ENCODE assay signal across 18 cellular contexts in the genomic region with DNA sequence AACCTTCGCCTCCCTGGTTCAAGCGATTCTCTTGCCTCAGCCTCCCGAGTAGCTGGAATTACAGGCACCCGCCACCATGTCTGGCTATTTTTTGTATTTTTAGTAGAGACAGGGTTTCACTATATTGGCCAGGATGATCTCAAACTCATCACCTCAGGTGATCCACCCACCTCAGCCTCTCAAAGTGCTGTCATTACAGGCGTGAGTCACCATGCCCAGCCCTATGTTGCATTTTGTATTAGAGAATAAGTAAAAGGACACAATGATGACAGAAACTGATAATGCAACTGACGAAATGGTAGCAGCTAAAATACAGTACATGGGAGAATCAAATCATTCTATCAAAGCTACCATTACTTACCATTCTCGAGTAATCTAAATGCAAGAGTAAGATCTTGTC.
"Had no signal": no experiment of that assay in that cellular context is flagged by ENCODE, and none has a peak within 500 bp of the region (broad histone marks: within the 10 kb centered on the region; RNA-seq: fewer than 3 reads in every experiment).

No MANE protein-coding gene starts in this region.

- H3K27ac Mint-ChIP-seq: activated CD4-positive, alpha-beta T cell treated with anti-CD3 and anti-CD28 coated beads, Interleukin-2, amount 10 ng/mL, durations not matched to agents 24 days and 14 days; activated naive CD8-positive, alpha-beta T cell; activated T-helper 2 cell treated with anti-CD3 and anti-CD28 coated beads, Interferon-gamma antibody, Interleukin-2, Interleukin-4, amounts not matched to agents 10 μg/mL and 5 μg/mL and 100 μg/mL, durations not matched to agents 14 hours and 24 hours and 36 hours; memory B cell; natural killer cell; T-helper 17 cell had no signal

- H3K36me3 Mint-ChIP-seq: activated naive CD8-positive, alpha-beta T cell; memory B cell; natural killer cell had no signal

- DNase-seq: activated CD4-positive, alpha-beta T cell treated with anti-CD3 and anti-CD28 coated beads, Interleukin-2, amount 10 ng/mL, durations not matched to agents 24 days and 14 days; brain microvascular endothelial cell; cortex of kidney; effector CD4-positive, alpha-beta T cell; foreskin melanocyte; kidney glomerular epithelial cell; left ventricle myocardium superior; natural killer cell; retina; SJCRH30; stimulated activated CD4-positive, alpha-beta T cell treated with anti-CD3 and anti-CD28 coated beads, Interleukin-12 subunit alpha, Interleukin-12 subunit beta, amount 100 ng/mL, for 4 hours; substantia nigra; T-helper 17 cell; uterus; WERI-Rb-1 had no signal

- ATAC-seq: left ventricle myocardium superior, natural killer cell, T-helper 17 cell had no signal

- H3K4me3 Mint-ChIP-seq: activated CD4-positive, alpha-beta T cell treated with anti-CD3 and anti-CD28 coated beads, Interleukin-2, amount 10 ng/mL, durations not matched to agents 24 days and 14 days; activated naive CD8-positive, alpha-beta T cell; memory B cell; natural killer cell; T-helper 17 cell had no signal

- H3K27me3 Mint-ChIP-seq: activated CD4-positive, alpha-beta T cell treated with anti-CD3 and anti-CD28 coated beads, Interleukin-2, amount 10 ng/mL, durations not matched to agents 24 days and 14 days; activated naive CD8-positive, alpha-beta T cell; T-helper 17 cell had no signal

- H3K9me3 Mint-ChIP-seq: activated CD4-positive, alpha-beta T cell treated with anti-CD3 and anti-CD28 coated beads, Interleukin-2, amount 10 ng/mL, durations not matched to agents 24 days and 14 days; activated T-helper 2 cell treated with anti-CD3 and anti-CD28 coated beads, Interferon-gamma antibody, Interleukin-2, Interleukin-4, amounts not matched to agents 10 μg/mL and 5 μg/mL and 100 μg/mL, durations not matched to agents 14 hours and 24 hours and 36 hours; memory B cell had no signal
